In the genomic region with DNA sequence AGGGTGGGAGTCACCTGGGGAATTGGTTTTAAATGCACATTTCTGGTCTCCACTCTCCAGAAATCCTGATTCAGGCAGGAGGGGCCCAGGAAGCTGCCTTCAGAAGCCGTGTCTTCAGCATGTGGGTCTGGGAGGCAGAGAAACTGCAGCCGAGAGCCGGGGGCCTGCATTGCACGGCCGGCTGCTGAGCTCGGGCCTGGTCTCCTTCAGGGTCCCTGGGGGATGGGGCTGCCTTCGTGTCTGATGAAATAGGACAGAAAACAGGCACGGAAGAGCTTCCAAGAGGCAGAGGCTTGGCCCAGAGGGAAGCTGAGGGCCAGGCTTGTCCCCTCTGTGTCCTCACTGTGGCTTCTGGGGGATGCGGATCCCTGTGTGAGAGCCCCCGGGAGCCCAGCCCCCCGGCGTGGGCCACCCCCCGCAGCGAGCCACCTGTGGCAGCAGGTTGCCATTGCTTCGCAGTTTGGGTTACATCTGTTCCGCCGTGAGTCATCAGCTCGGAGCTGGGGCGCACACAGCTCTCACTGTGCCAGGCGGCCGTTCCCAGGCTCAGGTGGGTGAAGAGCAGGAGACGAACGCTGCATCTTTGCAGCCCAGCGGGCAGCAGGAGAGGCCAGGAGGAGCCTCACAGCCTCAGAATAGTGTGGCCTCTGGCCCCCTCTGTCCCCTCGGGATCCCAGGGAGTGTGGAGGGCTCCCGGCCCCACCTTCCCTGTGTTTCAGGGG, we compare ENCODE assay signal across 1 cellular context.
TF ChIP-seq lines count a peak whose summit lies in the region.

No MANE protein-coding gene starts in this region.

TF ChIP-seq in K562, 482 proteins besides CTCF, POLR2A, EP300 and RAD21:
- TF ChIP-seq, protein P1, sequence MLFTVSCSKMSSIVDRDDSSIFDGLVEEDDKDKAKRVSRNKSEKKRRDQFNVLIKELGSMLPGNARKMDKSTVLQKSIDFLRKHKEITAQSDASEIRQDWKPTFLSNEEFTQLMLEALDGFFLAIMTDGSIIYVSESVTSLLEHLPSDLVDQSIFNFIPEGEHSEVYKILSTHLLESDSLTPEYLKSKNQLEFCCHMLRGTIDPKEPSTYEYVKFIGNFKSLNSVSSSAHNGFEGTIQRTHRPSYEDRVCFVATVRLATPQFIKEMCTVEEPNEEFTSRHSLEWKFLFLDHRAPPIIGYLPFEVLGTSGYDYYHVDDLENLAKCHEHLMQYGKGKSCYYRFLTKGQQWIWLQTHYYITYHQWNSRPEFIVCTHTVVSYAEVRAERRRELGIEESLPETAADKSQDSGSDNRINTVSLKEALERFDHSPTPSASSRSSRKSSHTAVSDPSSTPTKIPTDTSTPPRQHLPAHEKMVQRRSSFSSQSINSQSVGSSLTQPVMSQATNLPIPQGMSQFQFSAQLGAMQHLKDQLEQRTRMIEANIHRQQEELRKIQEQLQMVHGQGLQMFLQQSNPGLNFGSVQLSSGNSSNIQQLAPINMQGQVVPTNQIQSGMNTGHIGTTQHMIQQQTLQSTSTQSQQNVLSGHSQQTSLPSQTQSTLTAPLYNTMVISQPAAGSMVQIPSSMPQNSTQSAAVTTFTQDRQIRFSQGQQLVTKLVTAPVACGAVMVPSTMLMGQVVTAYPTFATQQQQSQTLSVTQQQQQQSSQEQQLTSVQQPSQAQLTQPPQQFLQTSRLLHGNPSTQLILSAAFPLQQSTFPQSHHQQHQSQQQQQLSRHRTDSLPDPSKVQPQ (CRISPR knock-in tag; IDR thresholded peaks at IDR 0.05; ENCODE audit: borderline replicate concordance) = no peak
- TF ChIP-seq, protein P2, sequence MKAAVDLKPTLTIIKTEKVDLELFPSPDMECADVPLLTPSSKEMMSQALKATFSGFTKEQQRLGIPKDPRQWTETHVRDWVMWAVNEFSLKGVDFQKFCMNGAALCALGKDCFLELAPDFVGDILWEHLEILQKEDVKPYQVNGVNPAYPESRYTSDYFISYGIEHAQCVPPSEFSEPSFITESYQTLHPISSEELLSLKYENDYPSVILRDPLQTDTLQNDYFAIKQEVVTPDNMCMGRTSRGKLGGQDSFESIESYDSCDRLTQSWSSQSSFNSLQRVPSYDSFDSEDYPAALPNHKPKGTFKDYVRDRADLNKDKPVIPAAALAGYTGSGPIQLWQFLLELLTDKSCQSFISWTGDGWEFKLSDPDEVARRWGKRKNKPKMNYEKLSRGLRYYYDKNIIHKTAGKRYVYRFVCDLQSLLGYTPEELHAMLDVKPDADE (conservative IDR thresholded peaks at IDR 0.05; ENCODE audit: control insufficient read depth, low read depth, low read length) = no peak
- TF ChIP-seq SMARCC2 (IDR thresholded peaks at IDR 0.05; ENCODE audit: low read depth) = no peak
- no peak for TF ChIP-seq DPF2 (IDR thresholded peaks at IDR 0.05)
- no peak for TF ChIP-seq ILF3 (IDR thresholded peaks at IDR 0.05; ENCODE audit: borderline replicate concordance)
- TF ChIP-seq RBM39 (optimal IDR thresholded peaks at IDR 0.05; ENCODE audit: low read depth, low read length) = no peak
- no peak for TF ChIP-seq PYGO2 (tag; IDR thresholded peaks at IDR 0.05)
- TF ChIP-seq, protein P3, sequence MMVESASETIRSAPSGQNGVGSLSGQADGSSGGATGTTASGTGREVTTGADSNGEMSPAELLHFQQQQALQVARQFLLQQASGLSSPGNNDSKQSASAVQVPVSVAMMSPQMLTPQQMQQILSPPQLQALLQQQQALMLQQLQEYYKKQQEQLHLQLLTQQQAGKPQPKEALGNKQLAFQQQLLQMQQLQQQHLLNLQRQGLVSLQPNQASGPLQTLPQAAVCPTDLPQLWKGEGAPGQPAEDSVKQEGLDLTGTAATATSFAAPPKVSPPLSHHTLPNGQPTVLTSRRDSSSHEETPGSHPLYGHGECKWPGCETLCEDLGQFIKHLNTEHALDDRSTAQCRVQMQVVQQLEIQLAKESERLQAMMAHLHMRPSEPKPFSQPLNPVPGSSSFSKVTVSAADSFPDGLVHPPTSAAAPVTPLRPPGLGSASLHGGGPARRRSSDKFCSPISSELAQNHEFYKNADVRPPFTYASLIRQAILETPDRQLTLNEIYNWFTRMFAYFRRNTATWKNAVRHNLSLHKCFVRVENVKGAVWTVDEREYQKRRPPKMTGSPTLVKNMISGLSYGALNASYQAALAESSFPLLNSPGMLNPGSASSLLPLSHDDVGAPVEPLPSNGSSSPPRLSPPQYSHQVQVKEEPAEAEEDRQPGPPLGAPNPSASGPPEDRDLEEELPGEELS (CRISPR knock-in tag; IDR thresholded peaks at IDR 0.05; ENCODE audit: borderline replicate concordance) = no peak
- TF ChIP-seq, protein P4, sequence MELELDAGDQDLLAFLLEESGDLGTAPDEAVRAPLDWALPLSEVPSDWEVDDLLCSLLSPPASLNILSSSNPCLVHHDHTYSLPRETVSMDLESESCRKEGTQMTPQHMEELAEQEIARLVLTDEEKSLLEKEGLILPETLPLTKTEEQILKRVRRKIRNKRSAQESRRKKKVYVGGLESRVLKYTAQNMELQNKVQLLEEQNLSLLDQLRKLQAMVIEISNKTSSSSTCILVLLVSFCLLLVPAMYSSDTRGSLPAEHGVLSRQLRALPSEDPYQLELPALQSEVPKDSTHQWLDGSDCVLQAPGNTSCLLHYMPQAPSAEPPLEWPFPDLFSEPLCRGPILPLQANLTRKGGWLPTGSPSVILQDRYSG (tag; conservative IDR thresholded peaks at IDR 0.05; ENCODE audit: low read depth) = no peak
TF ChIP-seq in K562: peak in this region for 0.
